In the genomic region with DNA sequence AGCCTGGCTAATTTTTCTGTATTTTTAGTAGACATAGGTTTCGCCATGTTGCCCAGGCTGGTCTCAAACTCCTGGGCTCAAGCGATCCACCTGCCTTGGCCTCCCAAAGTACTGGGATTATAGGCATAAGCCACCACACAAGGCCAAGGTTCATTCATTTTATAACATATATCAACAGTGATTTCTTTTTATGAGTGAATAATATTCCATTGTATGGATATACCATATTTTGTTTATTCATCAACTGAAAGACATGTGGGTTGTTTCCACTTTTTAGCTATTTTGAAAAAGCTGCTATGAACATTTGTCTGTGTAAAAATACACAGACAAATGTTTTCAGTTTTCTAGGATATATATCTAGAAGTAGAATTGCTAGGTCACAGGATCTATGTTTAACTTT, we compare ENCODE assay signal across 9 cellular contexts.
"Had no signal": no experiment of that assay in that cellular context is flagged by ENCODE, and none has a peak within 500 bp of the region (broad histone marks: within the 10 kb centered on the region; RNA-seq: fewer than 3 reads in every experiment).

No MANE protein-coding gene starts in this region.

- H3K27me3 Mint-ChIP-seq: activated B cell treated with CpG ODN at 0.5 μM for 24 hours; activated CD4-positive, alpha-beta T cell treated with anti-CD3 and anti-CD28 coated beads, Interleukin-2, amount 10 ng/mL, durations not matched to agents 24 days and 14 days had no signal

- ATAC-seq: esophagus mucosa, left cardiac atrium had no signal

- DNase-seq: activated B cell treated with CpG ODN at 0.5 μM for 24 hours; activated CD4-positive, alpha-beta T cell treated with anti-CD3 and anti-CD28 coated beads, Interleukin-2, amount 10 ng/mL, durations not matched to agents 24 days and 14 days; activated gamma-delta T cell treated with Interleukin-2 at 50 U/mL for 16 hours; adrenal gland; left cardiac atrium; sigmoid colon; stimulated activated CD4-positive, alpha-beta T cell treated with anti-CD3 and anti-CD28 coated beads, Interleukin-1b, Interleukin-23, amount 100 ng/mL, for 48 hours had no signal

- H3K27ac Mint-ChIP-seq: activated B cell treated with CpG ODN at 0.5 μM for 24 hours, mesothelial cell of epicardium had no signal

- H3K4me3 Mint-ChIP-seq: activated B cell treated with CpG ODN at 0.5 μM for 24 hours; activated CD4-positive, alpha-beta T cell treated with anti-CD3 and anti-CD28 coated beads, Interleukin-2, amount 10 ng/mL, durations not matched to agents 24 days and 14 days; mesothelial cell of epicardium had no signal

- H3K9me3 Mint-ChIP-seq: activated B cell treated with CpG ODN at 0.5 μM for 24 hours; activated CD4-positive, alpha-beta T cell treated with anti-CD3 and anti-CD28 coated beads, Interleukin-2, amount 10 ng/mL, durations not matched to agents 24 days and 14 days had no signal
